11 cellular contexts compared by ENCODE assay signal in genomic region chr18:3380384-3380961, GRCh38.
DNase-seq lines count a peak whose midpoint lies in the region; ATAC-seq and TF ChIP-seq lines count a peak whose summit lies in the region.
"Had no signal": no experiment of that assay in that cellular context is flagged by ENCODE, and none has a peak within 500 bp of the region (broad histone marks: within the 10 kb centered on the region; RNA-seq: fewer than 3 reads in every experiment).

No MANE protein-coding gene starts in this region.

- no peaks in the 10 kb centered on the region for H3K79me2 ChIP-seq in PC-3 (ENCODE audit: low read length)

- peaks cover 6% of the 10 kb centered on the region for H3K4me1 Mint-ChIP-seq in activated naive CD8-positive, alpha-beta T cell treated with anti-CD3 and anti-CD28 coated beads, Interleukin-2, amount 50 U/mL, for 24 hours
- peaks cover 3% of the 10 kb centered on the region for H3K4me1 Mint-ChIP-seq in activated naive CD8-positive, alpha-beta T cell treated with anti-CD3 and anti-CD28 coated beads for 36 hours
- H3K4me1 Mint-ChIP-seq in stimulated activated naive CD8-positive, alpha-beta T cell treated with anti-CD3 and anti-CD28 coated beads, Interleukin-15, amount 100 ng/mL, for 72 hours: no peaks in the 10 kb centered on the region

- no peaks in the 10 kb centered on the region for H4K20me1 ChIP-seq in PC-3 (ENCODE audit: low read length)

- H3K27me3 Mint-ChIP-seq in activated naive CD8-positive, alpha-beta T cell treated with anti-CD3 and anti-CD28 coated beads, Interleukin-2, amount 50 U/mL, for 24 hours: peaks cover 2% of the 10 kb centered on the region
- no peaks in the 10 kb centered on the region for H3K27me3 Mint-ChIP-seq in activated naive CD8-positive, alpha-beta T cell treated with anti-CD3 and anti-CD28 coated beads for 36 hours
- no peaks in the 10 kb centered on the region for H3K27me3 Mint-ChIP-seq in stimulated activated naive CD8-positive, alpha-beta T cell treated with anti-CD3 and anti-CD28 coated beads, Interleukin-15, amount 100 ng/mL, for 72 hours

- H3F3A ChIP-seq in PC-3 (ENCODE audit: low read length, unreplicated experiment): no peaks in the 10 kb centered on the region

- H3K27ac Mint-ChIP-seq in activated naive CD8-positive, alpha-beta T cell treated with anti-CD3 and anti-CD28 coated beads, Interleukin-2, amount 50 U/mL, for 24 hours: no peak overlapping the region
- H3K27ac Mint-ChIP-seq in activated naive CD8-positive, alpha-beta T cell treated with anti-CD3 and anti-CD28 coated beads for 36 hours: no peak overlapping the region
- H3K27ac Mint-ChIP-seq in stimulated activated naive CD8-positive, alpha-beta T cell treated with anti-CD3 and anti-CD28 coated beads, Interleukin-15, amount 100 ng/mL, for 72 hours: no peak overlapping the region

- peak overlapping the region; percentile 32 for H3K4me2 ChIP-seq in PC-3 (ENCODE audit: low read length)

- no peak overlapping the region for H3K4me3 Mint-ChIP-seq in activated naive CD8-positive, alpha-beta T cell treated with anti-CD3 and anti-CD28 coated beads, Interleukin-2, amount 50 U/mL, for 24 hours
- H3K4me3 Mint-ChIP-seq in activated naive CD8-positive, alpha-beta T cell treated with anti-CD3 and anti-CD28 coated beads for 36 hours: no peak overlapping the region
- no peak overlapping the region for H3K4me3 Mint-ChIP-seq in stimulated activated naive CD8-positive, alpha-beta T cell treated with anti-CD3 and anti-CD28 coated beads, Interleukin-15, amount 100 ng/mL, for 72 hours

- H3K4me3 ChIP-seq in PC-3 (ENCODE audit: low read length) (no peak overlapping the region), epithelial cell of proximal tubule (ENCODE audit: low read depth, low read length) (no peak overlapping the region)

- CTCF ChIA-PET in PC-3 (lab: Charles Lee): interaction anchor here (0.5 to 0.6 kb wide), 3 partner anchors 29 to 287 kb away, joined by 5 to 10 read pairs (median 5); no protein-coding TSS in a partner anchor

- H3K9me3 Mint-ChIP-seq in activated naive CD8-positive, alpha-beta T cell treated with anti-CD3 and anti-CD28 coated beads, Interleukin-2, amount 50 U/mL, for 24 hours: no peaks in the 10 kb centered on the region
- H3K9me3 Mint-ChIP-seq in activated naive CD8-positive, alpha-beta T cell treated with anti-CD3 and anti-CD28 coated beads for 36 hours: no peaks in the 10 kb centered on the region
- H3K9me3 Mint-ChIP-seq in stimulated activated naive CD8-positive, alpha-beta T cell treated with anti-CD3 and anti-CD28 coated beads, Interleukin-15, amount 100 ng/mL, for 72 hours: no peaks in the 10 kb centered on the region

- no peaks in the 10 kb centered on the region for H3K36me3 Mint-ChIP-seq in activated naive CD8-positive, alpha-beta T cell treated with anti-CD3 and anti-CD28 coated beads, Interleukin-2, amount 50 U/mL, for 24 hours (ENCODE audit: low read depth)
- H3K36me3 Mint-ChIP-seq in activated naive CD8-positive, alpha-beta T cell treated with anti-CD3 and anti-CD28 coated beads for 36 hours: no peaks in the 10 kb centered on the region

- no peak overlapping the region for H3K9ac ChIP-seq in PC-3 (ENCODE audit: low read length)

- H2AFZ ChIP-seq in PC-3 (ENCODE audit: low read length): no peak overlapping the region

- intact Hi-C loops in PC-3 (cut with micrococcal nuclease): no loop called here

- H3K9me3 ChIP-seq in PC-3 (ENCODE audit: low read length): no peaks in the 10 kb centered on the region
- H3K9me3 ChIP-seq: Caco-2 had no signal

- H3K27me3 ChIP-seq in PC-3 (ENCODE audit: low read length): no peaks in the 10 kb centered on the region

- peaks cover 20% of the 10 kb centered on the region for H3K4me1 ChIP-seq in PC-3 (ENCODE audit: insufficient read depth, low read length)

- no peaks in the 10 kb centered on the region for H3K9me2 ChIP-seq in PC-3 (replicated peaks; ENCODE audit: low read length)

- TF ChIP-seq CTCF in PC-3 (conservative IDR thresholded peaks at IDR 0.05; ENCODE audit: low read depth, low read length): peak; percentile 53
- TF ChIP-seq CTCF in epithelial cell of proximal tubule (conservative IDR thresholded peaks at IDR 0.05; ENCODE audit: low read depth, low read length): peak; percentile 44

- POLR2A ChIA-PET in PC-3 (lab: Charles Lee; ENCODE audit: unreplicated experiment): no interaction called here

- ATAC-seq in activated naive CD8-positive, alpha-beta T cell treated with anti-CD3 and anti-CD28 coated beads, Interleukin-2, amount 50 U/mL, for 24 hours: peak; percentile 91
- ATAC-seq in PC-3 (peak; percentile 86), GM19023 (IDR thresholded peaks at IDR 0.05; ENCODE audit: unreplicated experiment) (no peak), HG02571 (IDR thresholded peaks at IDR 0.05; ENCODE audit: unreplicated experiment) (no peak), HG02763 (IDR thresholded peaks at IDR 0.05; ENCODE audit: unreplicated experiment) (no peak)
- peak; percentile 66 for ATAC-seq in stimulated activated naive CD8-positive, alpha-beta T cell treated with anti-CD3 and anti-CD28 coated beads, Interleukin-15, amount 100 ng/mL, for 72 hours

- no peak for DNase-seq in activated naive CD8-positive, alpha-beta T cell treated with anti-CD3 and anti-CD28 coated beads, Interleukin-2, amount 50 U/mL, for 24 hours
- no peak for DNase-seq in activated naive CD8-positive, alpha-beta T cell treated with anti-CD3 and anti-CD28 coated beads for 36 hours
- peak; percentile 71 for DNase-seq in PC-3
- peak; percentile 62 for DNase-seq in epithelial cell of proximal tubule (ENCODE audit: low read depth)
- no peak for DNase-seq in stimulated activated naive CD8-positive, alpha-beta T cell treated with anti-CD3 and anti-CD28 coated beads, Interleukin-15, amount 100 ng/mL, for 72 hours
- DNase-seq: Caco-2, islet precursor cell, NCI-H2107 had no signal

- no peak overlapping the region for H3K27ac ChIP-seq in PC-3 (ENCODE audit: low read length)

- H3K36me3 ChIP-seq in PC-3 (ENCODE audit: low read depth, low read length): no peaks in the 10 kb centered on the region

- no TSS peak for BruUV-seq in PC-3 (replicated peaks; lab: Mats Ljungman, UMichigan)

Comparison
In these comparisons a context has a peak if more than half of its experiments do, and no peak if none do; other contexts are left out.
1. ATAC-seq: peak in activated naive CD8-positive, alpha-beta T cell treated with anti-CD3 and anti-CD28 coated beads, Interleukin-2, amount 50 U/mL, for 24 hours (single experiment), PC-3 (single experiment) and stimulated activated naive CD8-positive, alpha-beta T cell treated with anti-CD3 and anti-CD28 coated beads, Interleukin-15, amount 100 ng/mL, for 72 hours (single experiment); none in GM19023 (single experiment), HG02571 (single experiment) and HG02763 (single experiment).
2. DNase-seq: peak in PC-3 (single experiment) and epithelial cell of proximal tubule (single experiment); none in activated naive CD8-positive, alpha-beta T cell treated with anti-CD3 and anti-CD28 coated beads, Interleukin-2, amount 50 U/mL, for 24 hours (single experiment), activated naive CD8-positive, alpha-beta T cell treated with anti-CD3 and anti-CD28 coated beads for 36 hours (single experiment) and stimulated activated naive CD8-positive, alpha-beta T cell treated with anti-CD3 and anti-CD28 coated beads, Interleukin-15, amount 100 ng/mL, for 72 hours (0 of 2).